ENCODE assay signal across 22 cellular contexts in genomic region chr12:128549621-128550020, GRCh38.
DNase-seq lines count a peak whose midpoint lies in the region; ATAC-seq and TF ChIP-seq lines count a peak whose summit lies in the region.
"Had no signal": no experiment of that assay in that cellular context is flagged by ENCODE, and none has a peak within 500 bp of the region (broad histone marks: within the 10 kb centered on the region; RNA-seq: fewer than 3 reads in every experiment).

No MANE protein-coding gene starts in this region.

- no peak overlapping the region for H3K27ac ChIP-seq in GM23338 (ENCODE audit: low read depth)
- H3K27ac ChIP-seq in SJCRH30, result no peak overlapping the region
- H3K27ac ChIP-seq in H9 (ENCODE audit: insufficient read length, low read depth, low read length), result no peak overlapping the region
- H3K27ac ChIP-seq: KMS-11, RWPE1 had no signal

- H3K9me2 ChIP-seq in GM23338 (ENCODE audit: insufficient read depth), result no peaks in the 10 kb centered on the region

- H3K4me3 Mint-ChIP-seq in GM23338, result no peak overlapping the region
- H3K4me3 Mint-ChIP-seq in H9, result no peak overlapping the region
- no peak overlapping the region for H3K4me3 Mint-ChIP-seq in HFFc6
- H3K4me3 Mint-ChIP-seq: CD4-positive, alpha-beta memory T cell; IgD-negative memory B cell had no signal

- H4K5ac ChIP-seq in H9 (ENCODE audit: insufficient read length, low read depth, low read length), result no peak overlapping the region

- no peak overlapping the region for H3K9ac ChIP-seq in H9 (ENCODE audit: extremely low read depth, insufficient read length, low read length)
- H3K9ac ChIP-seq: KMS-11 had no signal

- TF ChIP-seq CTCF in GM23338 (conservative IDR thresholded peaks at IDR 0.05; ENCODE audit: low read depth in 2 of 2) (no peak), H9 (conservative IDR thresholded peaks at IDR 0.05) (no peak), HFFc6 (IDR thresholded peaks at IDR 0.05) (no peak)

- H3K9me3 ChIP-seq in SJCRH30 (replicated peaks) (no peaks in the 10 kb centered on the region), H9 (ENCODE audit: control insufficient read depth, low read depth, low read length) (no peaks in the 10 kb centered on the region)

- H3K4me3 ChIP-seq in GM23338 (no peak overlapping the region), SJCRH30 (no peak overlapping the region)

- H3K14ac ChIP-seq in H9 (ENCODE audit: insufficient read depth, low read length), result no peak overlapping the region

- no peaks in the 10 kb centered on the region for H3K79me2 ChIP-seq in GM23338 (replicated peaks; ENCODE audit: insufficient read depth)
- no peaks in the 10 kb centered on the region for H3K79me2 ChIP-seq in H9 (ENCODE audit: insufficient read depth, low read length)

- H2AFZ ChIP-seq in GM23338 (no peak overlapping the region), H9 (ENCODE audit: low read length) (no peak overlapping the region)

- no peaks in the 10 kb centered on the region for H3K79me1 ChIP-seq in H9 (ENCODE audit: insufficient read depth, low read depth, low read length, poor library complexity, severe bottlenecking)

- no peaks in the 10 kb centered on the region for H3K27me3 ChIP-seq in GM23338 (ENCODE audit: insufficient read depth)
- peaks cover 5% of the 10 kb centered on the region; the same call in 1 of the 2 replicates for H3K27me3 ChIP-seq in SJCRH30
- no peaks in the 10 kb centered on the region; the same call in 1 of the 2 replicates for H3K27me3 ChIP-seq in H9 (ENCODE audit: insufficient read depth, low read length)

- H3K27ac Mint-ChIP-seq in GM23338 (no peak overlapping the region), H9 (no peak overlapping the region), HFFc6 (no peak overlapping the region)
- H3K27ac Mint-ChIP-seq: CD4-positive, alpha-beta memory T cell; IgD-negative memory B cell had no signal

- H4K91ac ChIP-seq in H9 (ENCODE audit: insufficient read length, low read depth, low read length), result no peak overlapping the region

- no peaks in the 10 kb centered on the region for H4K20me1 ChIP-seq in GM23338 (replicated peaks; ENCODE audit: insufficient read depth)
- H4K20me1 ChIP-seq in H9 (ENCODE audit: control insufficient read depth, insufficient read depth, insufficient read length), result no peaks in the 10 kb centered on the region

- no peak overlapping the region for H2BK20ac ChIP-seq in H9 (ENCODE audit: low read depth, low read length, poor library complexity, severe bottlenecking)

- H3K27me3 Mint-ChIP-seq in GM23338 (ENCODE audit: insufficient read depth, low read depth, poor library complexity) (no peaks in the 10 kb centered on the region), H9 (ENCODE audit: low read depth) (peaks cover 94% of the 10 kb centered on the region), HFFc6 (ENCODE audit: insufficient read depth) (peaks cover 4% of the 10 kb centered on the region)
- H3K27me3 Mint-ChIP-seq: CD4-positive, alpha-beta memory T cell; IgD-negative memory B cell had no signal

- H3K36me3 ChIP-seq in GM23338 (ENCODE audit: insufficient read depth) (no peaks in the 10 kb centered on the region), SJCRH30 (no peaks in the 10 kb centered on the region)

- H4K8ac ChIP-seq in H9 (replicated peaks; ENCODE audit: insufficient read length, low read depth, low read length), result no peak overlapping the region

- H2BK15ac ChIP-seq in H9 (ENCODE audit: low read depth, low read length), result no peak overlapping the region

- no peaks in the 10 kb centered on the region for H3K4me1 Mint-ChIP-seq in GM23338
- H3K4me1 Mint-ChIP-seq in H9, result peaks cover 26 to 36% of the 10 kb centered on the region in 2 experiments
- H3K4me1 Mint-ChIP-seq in HFFc6 (ENCODE audit: low read depth), result no peaks in the 10 kb centered on the region
- H3K4me1 Mint-ChIP-seq: CD4-positive, alpha-beta memory T cell; IgD-negative memory B cell had no signal

- peaks cover 42% of the 10 kb centered on the region for H3K36me3 Mint-ChIP-seq in GM23338 (ENCODE audit: low read depth)
- no peaks in the 10 kb centered on the region; a peak in 1 of 7 replicates for H3K36me3 Mint-ChIP-seq in H9 (ENCODE audit: insufficient read depth in 1 of 3, low read depth in 3 of 3)
- no peaks in the 10 kb centered on the region for H3K36me3 Mint-ChIP-seq in HFFc6 (ENCODE audit: low read depth)
- H3K36me3 Mint-ChIP-seq: CD4-positive, alpha-beta memory T cell; IgD-negative memory B cell had no signal

- no peak overlapping the region for H2BK120ac ChIP-seq in H9 (ENCODE audit: low read depth, low read length, poor library complexity, severe bottlenecking)

- no peak overlapping the region for H2BK5ac ChIP-seq in H9 (ENCODE audit: insufficient read length, low read length)

- H3F3A ChIP-seq in GM23338 (replicated peaks; ENCODE audit: low read depth), result no peaks in the 10 kb centered on the region

- no peak overlapping the region for H3K18ac ChIP-seq in H9 (ENCODE audit: insufficient read length, low read depth, low read length)

- H3K23ac ChIP-seq in H9 (ENCODE audit: insufficient read length, low read depth, low read length), result no peak overlapping the region

- WGBS in H9 (ENCODE audit: extremely low coverage, insufficient read length, low lambda C conversion rate), result no CpG with 5 or more reads among the region's 10 CpGs

- H3T11ph ChIP-seq in H9 (ENCODE audit: low read length), result no peak overlapping the region

- H3K4me1 ChIP-seq in GM23338 (ENCODE audit: insufficient read depth) (no peaks in the 10 kb centered on the region), SJCRH30 (peaks cover 30% of the 10 kb centered on the region), H9 (ENCODE audit: insufficient read depth, low read length) (0 out of 2 replicates have a peak, but pooled peaks cover 3% of the 10 kb centered on the region)

- ATAC-seq in GM23338 (no peak), HG03039 (IDR thresholded peaks at IDR 0.05; ENCODE audit: unreplicated experiment) (no peak)
- ATAC-seq: Panc1 had no signal

- H3K23me2 ChIP-seq in H9 (ENCODE audit: insufficient read length, low read depth, low read length, poor library complexity, severe bottlenecking), result no peaks in the 10 kb centered on the region

- no peak overlapping the region for H3K56ac ChIP-seq in H9 (ENCODE audit: insufficient read length, low read depth, low read length)

- H3K9me3 Mint-ChIP-seq in GM23338 (peaks cover 100% of the 10 kb centered on the region), H9 (no peaks in the 10 kb centered on the region), HFFc6 (peaks cover 52% of the 10 kb centered on the region)
- H3K9me3 Mint-ChIP-seq: IgD-negative memory B cell had no signal

- no peak overlapping the region for H3K4ac ChIP-seq in H9 (ENCODE audit: low read depth, low read length)

- H3K4me2 ChIP-seq in GM23338, result no peak overlapping the region
- no peak overlapping the region for H3K4me2 ChIP-seq in H9 (ENCODE audit: insufficient read depth, insufficient read length, low read length)
- H3K4me2 ChIP-seq: KMS-11 had no signal

- no peak overlapping the region for H2BK12ac ChIP-seq in H9 (ENCODE audit: insufficient read length, low read depth, low read length)

- H2AK5ac ChIP-seq in H9 (ENCODE audit: insufficient read length, low read length), result no peak overlapping the region

- DNase-seq in GM23338 (ENCODE audit: low spot score) (peak; percentile 0), NCI-H526 (lab: John Stamatoyannopoulos, UW) (peak; percentile 90), SJCRH30 (peak; percentile 25 to 52), H9 (no peak), NCI-H2081 (lab: John Stamatoyannopoulos, UW) (no peak), HFFc6 (no peak)
- DNase-seq: C1 segment of cervical spinal cord; CD4-positive, alpha-beta memory T cell; COR-L47; H7; NCI-H1092 treated with DMSO at 0.1 percent for 48 hours; NCI-H1436 treated with DMSO at 0.1 percent for 48 hours; NCI-H187 treated with DMSO at 0.1 percent for 48 hours; NCI-H2107; NCI-H2227 treated with DMSO at 0.1 percent for 48 hours; NCI-H774; SHP77 had no signal

TF ChIP-seq in GM23338, 12 proteins besides CTCF, POLR2A, EP300 and RAD21 (continues in another document):
- TF ChIP-seq, protein P1, sequence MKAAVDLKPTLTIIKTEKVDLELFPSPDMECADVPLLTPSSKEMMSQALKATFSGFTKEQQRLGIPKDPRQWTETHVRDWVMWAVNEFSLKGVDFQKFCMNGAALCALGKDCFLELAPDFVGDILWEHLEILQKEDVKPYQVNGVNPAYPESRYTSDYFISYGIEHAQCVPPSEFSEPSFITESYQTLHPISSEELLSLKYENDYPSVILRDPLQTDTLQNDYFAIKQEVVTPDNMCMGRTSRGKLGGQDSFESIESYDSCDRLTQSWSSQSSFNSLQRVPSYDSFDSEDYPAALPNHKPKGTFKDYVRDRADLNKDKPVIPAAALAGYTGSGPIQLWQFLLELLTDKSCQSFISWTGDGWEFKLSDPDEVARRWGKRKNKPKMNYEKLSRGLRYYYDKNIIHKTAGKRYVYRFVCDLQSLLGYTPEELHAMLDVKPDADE (IDR thresholded peaks at IDR 0.05), result no peak
- no peak for TF ChIP-seq NANOG (IDR thresholded peaks at IDR 0.05; ENCODE audit: borderline replicate concordance)
- no peak for TF ChIP-seq ZNF114 (CRISPR knock-in tag; IDR thresholded peaks at IDR 0.05)
- TF ChIP-seq, protein P2, sequence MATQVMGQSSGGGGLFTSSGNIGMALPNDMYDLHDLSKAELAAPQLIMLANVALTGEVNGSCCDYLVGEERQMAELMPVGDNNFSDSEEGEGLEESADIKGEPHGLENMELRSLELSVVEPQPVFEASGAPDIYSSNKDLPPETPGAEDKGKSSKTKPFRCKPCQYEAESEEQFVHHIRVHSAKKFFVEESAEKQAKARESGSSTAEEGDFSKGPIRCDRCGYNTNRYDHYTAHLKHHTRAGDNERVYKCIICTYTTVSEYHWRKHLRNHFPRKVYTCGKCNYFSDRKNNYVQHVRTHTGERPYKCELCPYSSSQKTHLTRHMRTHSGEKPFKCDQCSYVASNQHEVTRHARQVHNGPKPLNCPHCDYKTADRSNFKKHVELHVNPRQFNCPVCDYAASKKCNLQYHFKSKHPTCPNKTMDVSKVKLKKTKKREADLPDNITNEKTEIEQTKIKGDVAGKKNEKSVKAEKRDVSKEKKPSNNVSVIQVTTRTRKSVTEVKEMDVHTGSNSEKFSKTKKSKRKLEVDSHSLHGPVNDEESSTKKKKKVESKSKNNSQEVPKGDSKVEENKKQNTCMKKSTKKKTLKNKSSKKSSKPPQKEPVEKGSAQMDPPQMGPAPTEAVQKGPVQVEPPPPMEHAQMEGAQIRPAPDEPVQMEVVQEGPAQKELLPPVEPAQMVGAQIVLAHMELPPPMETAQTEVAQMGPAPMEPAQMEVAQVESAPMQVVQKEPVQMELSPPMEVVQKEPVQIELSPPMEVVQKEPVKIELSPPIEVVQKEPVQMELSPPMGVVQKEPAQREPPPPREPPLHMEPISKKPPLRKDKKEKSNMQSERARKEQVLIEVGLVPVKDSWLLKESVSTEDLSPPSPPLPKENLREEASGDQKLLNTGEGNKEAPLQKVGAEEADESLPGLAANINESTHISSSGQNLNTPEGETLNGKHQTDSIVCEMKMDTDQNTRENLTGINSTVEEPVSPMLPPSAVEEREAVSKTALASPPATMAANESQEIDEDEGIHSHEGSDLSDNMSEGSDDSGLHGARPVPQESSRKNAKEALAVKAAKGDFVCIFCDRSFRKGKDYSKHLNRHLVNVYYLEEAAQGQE (IDR thresholded peaks at IDR 0.05; ENCODE audit: unreplicated experiment), result no peak
- no peak for TF ChIP-seq STAT1 (IDR thresholded peaks at IDR 0.05; ENCODE audit: unreplicated experiment)
- no peak for TF ChIP-seq EZH2 (IDR thresholded peaks at IDR 0.05; ENCODE audit: low read depth, unreplicated experiment)
- TF ChIP-seq CREB1 (CRISPR knock-in tag; IDR thresholded peaks at IDR 0.05; ENCODE audit: low read depth), result no peak

Comparison
In these comparisons a context has a peak if more than half of its experiments do, and no peak if none do; other contexts are left out.
1. DNase-seq: peak in GM23338 (single experiment), NCI-H526 (2 of 2) and SJCRH30 (2 of 2); none in H9 (single experiment), NCI-H2081 (0 of 2) and HFFc6 (single experiment).